Comparison of ENCODE assay signal across 16 cellular contexts in genomic region chr16:89887243-89887642, GRCh38. TPM values are rescaled to one million over a fixed set of nuclear protein-coding genes. Genes with fewer than 3 reads are reported as not detected.
DNase-seq lines count a peak whose midpoint lies in the region; ATAC-seq, FAIRE-seq and TF ChIP-seq lines count a peak whose summit lies in the region.
"Had no signal": no experiment of that assay in that cellular context is flagged by ENCODE, and none has a peak within 500 bp of the region (broad histone marks: within the 10 kb centered on the region; RNA-seq: fewer than 3 reads in every experiment).

No MANE protein-coding gene starts in this region.

- no peak for ATAC-seq in Panc1
- no peak for ATAC-seq in GM12878
- no peak for ATAC-seq in PC-3
- ATAC-seq in GM19023 (IDR thresholded peaks at IDR 0.05; ENCODE audit: unreplicated experiment) = no peak
- ATAC-seq: CD8-positive, alpha-beta T cell; GM23338; HCT116 had no signal

- H3K4me1 Mint-ChIP-seq in IgD-negative memory B cell = peaks cover 0 to 5% (median 5%) of the 10 kb centered on the region in 3 donors
- H3K4me1 Mint-ChIP-seq: GM23338, H9 had no signal

- BruUV-seq in Panc1 (replicated peaks; lab: Mats Ljungman, UMichigan) (TSS peak; percentile 21), GM12878 (replicated peaks; lab: Mats Ljungman, UMichigan) (no TSS peak), PC-3 (replicated peaks; lab: Mats Ljungman, UMichigan) (no TSS peak)

- H3K36me3 Mint-ChIP-seq in IgD-negative memory B cell = peaks cover 4% of the 10 kb centered on the region

- 98% methylated on average over 14 of the region's 14 CpGs for WGBS in GM12878 (ENCODE audit: insufficient coverage, insufficient replicate concordance, low lambda C conversion rate, missing lambda C conversion rate)

- no peaks in the 10 kb centered on the region for H3K9me2 ChIP-seq in PC-3 (replicated peaks; ENCODE audit: low read length)

- no peaks in the 10 kb centered on the region for H3K9me3 ChIP-seq in Panc1 (ENCODE audit: control insufficient read depth, insufficient read depth, low read depth, low read length)
- H3K9me3 ChIP-seq in GM12878 (replicated peaks; ENCODE audit: control insufficient read depth, insufficient read depth, low read length) = no peaks in the 10 kb centered on the region
- no peaks in the 10 kb centered on the region for H3K9me3 ChIP-seq in osteoblast (ENCODE audit: low read depth, low read length)
- H3K9me3 ChIP-seq in PC-3 (ENCODE audit: low read length) = no peaks in the 10 kb centered on the region
- H3K9me3 ChIP-seq: Caco-2 had no signal

- H3K9ac ChIP-seq in GM12878 (ENCODE audit: control insufficient read depth, insufficient read depth, low read length) (no peak overlapping the region), PC-3 (ENCODE audit: low read length) (no peak overlapping the region)

- no peaks in the 10 kb centered on the region for H3F3A ChIP-seq in PC-3 (ENCODE audit: low read length, unreplicated experiment)

- H2AFZ ChIP-seq in GM12878 (ENCODE audit: control insufficient read depth, low read depth, low read length) = no peak overlapping the region
- no peak overlapping the region for H2AFZ ChIP-seq in osteoblast (ENCODE audit: low read length)
- no peak overlapping the region for H2AFZ ChIP-seq in PC-3 (ENCODE audit: low read length)
- H2AFZ ChIP-seq: GM23338 had no signal

- FAIRE-seq in GM12878 (lab: Jason Lieb, UNC) = no peak
- FAIRE-seq: G401.6 had no signal

- no peak for TF ChIP-seq EP300 in GM12878 (IDR thresholded peaks at IDR 0.05; ENCODE audit: borderline replicate concordance in 1 of 2, control insufficient read depth in 1 of 2, low read depth in 2 of 2, low read length in 2 of 2)

- SMC1A ChIA-PET in GM12878 (lab: Charles Lee; ENCODE audit: uncharacterized antibody, unreplicated experiment) = interaction anchor here (0.5 kb wide), 1 partner anchor 30 kb away, joined by 3 read pairs; no protein-coding TSS in a partner anchor

- H3K4me1 ChIP-seq in Panc1 (ENCODE audit: control insufficient read depth, insufficient read depth, low read length) = no peaks in the 10 kb centered on the region
- no peaks in the 10 kb centered on the region for H3K4me1 ChIP-seq in GM12878 (ENCODE audit: control insufficient read depth, insufficient read depth, low read length)
- no peaks in the 10 kb centered on the region for H3K4me1 ChIP-seq in osteoblast (ENCODE audit: insufficient read depth, low read length)
- H3K4me1 ChIP-seq in PC-3 (ENCODE audit: insufficient read depth, low read length) = no peaks in the 10 kb centered on the region
- H3K4me1 ChIP-seq: Caco-2 had no signal

- H3K27me3 ChIP-seq in Panc1 (ENCODE audit: control insufficient read depth, insufficient read depth, low read length) (no peaks in the 10 kb centered on the region), GM12878 (replicated peaks in 1 of 2; ENCODE audit: control insufficient read depth in 2 of 2, insufficient read depth in 2 of 2, low read length in 1 of 2) (no peaks in the 10 kb centered on the region), osteoblast (ENCODE audit: insufficient read depth, low read length) (no peaks in the 10 kb centered on the region), PC-3 (ENCODE audit: low read length) (no peaks in the 10 kb centered on the region)

- no peak overlapping the region for H3K4me3 Mint-ChIP-seq in IgD-negative memory B cell
- H3K4me3 Mint-ChIP-seq: CD8-positive, alpha-beta T cell; GM23338; H9 had no signal

- TF ChIP-seq POLR2A in GM12878 (IDR thresholded peaks at IDR 0.05; ENCODE audit: low read depth, low read length) = 0 out of 2 replicates have a peak, but pooled peaks have one; percentile 19

- TF ChIP-seq CTCF in Panc1 (IDR thresholded peaks at IDR 0.05) (no peak), GM12878 (IDR thresholded peaks at IDR 0.05 in 2 of 3, conservative IDR thresholded peaks at IDR 0.05 in 1 of 3; ENCODE audit: control insufficient read depth in 2 of 3, extremely low read depth in 1 of 3, insufficient read depth in 1 of 3, low read depth in 3 of 3, low read length in 3 of 3) (no peak), osteoblast (IDR thresholded peaks at IDR 0.05; ENCODE audit: extremely low read depth, low read depth, low read length) (no peak), PC-3 (conservative IDR thresholded peaks at IDR 0.05; ENCODE audit: low read depth, low read length) (no peak)

- H3K4me2 ChIP-seq in GM12878 (ENCODE audit: control insufficient read depth, insufficient read depth) = no peak overlapping the region
- H3K4me2 ChIP-seq in osteoblast (ENCODE audit: insufficient read depth, low read length) = no peak overlapping the region
- no peak overlapping the region for H3K4me2 ChIP-seq in PC-3 (ENCODE audit: low read length)
- H3K4me2 ChIP-seq: GM23338 had no signal

- H3K27me3 Mint-ChIP-seq in IgD-negative memory B cell = no peaks in the 10 kb centered on the region

- peaks cover 5% of the 10 kb centered on the region; the same call in 1 of the 2 replicates for H4K20me1 ChIP-seq in GM12878 (ENCODE audit: control insufficient read depth, insufficient read depth)
- H4K20me1 ChIP-seq in osteoblast (ENCODE audit: insufficient read depth, low read length) = peaks cover 39% of the 10 kb centered on the region
- H4K20me1 ChIP-seq in PC-3 (ENCODE audit: low read length) = no peaks in the 10 kb centered on the region

- in situ Hi-C loops in Panc1 (cut with HindIII; ENCODE audit: low pct_unique_long_range_greater_than_20kb, low sequenced_read_pairs) (no loop called here), GM12878 (cut with MboI) (no loop called here)

- peak overlapping the region; percentile 57 to 70 (median 59) for H3K27ac Mint-ChIP-seq in IgD-negative memory B cell
- H3K27ac Mint-ChIP-seq: CD8-positive, alpha-beta T cell; GM23338 had no signal

- no peak for DNase-seq in Panc1 (ENCODE audit: low read depth, low spot score)
- DNase-seq in GM12878 (ENCODE audit: low read depth, low spot score) = no peak
- peak; percentile 54 for DNase-seq in osteoblast (ENCODE audit: insufficient read length, low spot score, missing footprints)
- no peak for DNase-seq in NCI-H2081 (lab: John Stamatoyannopoulos, UW)
- no peak for DNase-seq in PC-3
- DNase-seq: C1 segment of cervical spinal cord; Caco-2; CD8-positive, alpha-beta T cell; DMS153; DND-41; H9 had no signal

- POLR2A ChIA-PET in Panc1 (lab: Charles Lee) (no interaction called here), GM12878 (lab: Charles Lee) (no interaction called here), PC-3 (lab: Charles Lee; ENCODE audit: unreplicated experiment) (no interaction called here)

- RAD21 ChIA-PET in GM12878 (lab: Charles Lee; ENCODE audit: unreplicated experiment) = no interaction called here

- intact Hi-C loops in Panc1 (cut with micrococcal nuclease; ENCODE audit: unreplicated experiment) (no loop called here), GM12878 (cut with micrococcal nuclease; ENCODE audit: unreplicated experiment) (no loop called here), PC-3 (cut with micrococcal nuclease) (no loop called here)

- no peaks in the 10 kb centered on the region for H3K79me2 ChIP-seq in GM12878 (ENCODE audit: control insufficient read depth, insufficient read depth, low read length)
- H3K79me2 ChIP-seq in osteoblast (ENCODE audit: insufficient read depth, low read length) = peaks cover 48% of the 10 kb centered on the region
- 0 out of 2 replicates have a peak, but pooled peaks cover under 1% of the 10 kb centered on the region for H3K79me2 ChIP-seq in PC-3 (ENCODE audit: low read length)

- no peak for TF ChIP-seq RAD21 in GM12878 (IDR thresholded peaks at IDR 0.05; ENCODE audit: insufficient read depth, low read depth, low read length)

- H3K4me3 ChIP-seq in Panc1 (ENCODE audit: low read depth in 2 of 2, low read length in 2 of 2) = no peak overlapping the region
- no peak overlapping the region for H3K4me3 ChIP-seq in GM12878
- no peak overlapping the region for H3K4me3 ChIP-seq in osteoblast (ENCODE audit: insufficient read depth, low read length)
- H3K4me3 ChIP-seq in PC-3 (ENCODE audit: low read length) = no peak overlapping the region
- H3K4me3 ChIP-seq: GM23338 had no signal

- CTCF ChIA-PET in Panc1 (lab: Charles Lee) (no interaction called here), GM12878 (lab: Yijun Ruan, JAX) (no interaction called here), PC-3 (lab: Charles Lee) (no interaction called here)

- H3K27ac ChIP-seq in Panc1 (ENCODE audit: low read length) (no peak overlapping the region), GM12878 (ENCODE audit: control insufficient read depth, insufficient read depth) (no peak overlapping the region), osteoblast (ENCODE audit: low read depth, low read length) (no peak overlapping the region), PC-3 (ENCODE audit: low read length) (no peak overlapping the region)

- peaks cover 15% of the 10 kb centered on the region for H3K36me3 ChIP-seq in Panc1 (ENCODE audit: control insufficient read depth, insufficient read depth, low read length)
- peaks cover 37 to 43% of the 10 kb centered on the region in 2 experiments for H3K36me3 ChIP-seq in GM12878 (ENCODE audit: control insufficient read depth in 2 of 2, insufficient read depth in 2 of 2, low read length in 1 of 2)
- H3K36me3 ChIP-seq in osteoblast (ENCODE audit: insufficient read depth, low read length) = peaks cover 78% of the 10 kb centered on the region
- peaks cover 20% of the 10 kb centered on the region; the same call in 1 of the 2 replicates for H3K36me3 ChIP-seq in PC-3 (ENCODE audit: low read depth, low read length)

- no peaks in the 10 kb centered on the region for H3K9me3 Mint-ChIP-seq in IgD-negative memory B cell
- H3K9me3 Mint-ChIP-seq: CD8-positive, alpha-beta T cell; GM23338; H9 had no signal

RNA-seq across cellular contexts. Expression of gene TCF25, which starts 13.9 kb away (rescaled TPM):
- polyA plus RNA-seq in IgD-negative memory B cell (135 TPM), GM12878 (2011; rRNA removed) (70.2 and 87.7 TPM in 2 replicates), GM12878 (2014; fragmentation: Illumina TruSeq; extraction: Trizol) (42.7 and 82.1 TPM in 2 replicates), GM12878 (2014; fragmentation: Nextera tagmentation; extraction: Ambion mirVana) (10 to 100 TPM in 1 of 2 experiments, 1 to 10 TPM in 1; 8.4 to 22.5 TPM), GM12878 (2014; rRNA removed) (119 and 124 TPM in 2 replicates), GM12878 (2016; fragmentation: Nextera tagmentation; extraction: Ambion mirVana) (10 to 100 TPM; 91.1 to 96.6 TPM)
- total RNA-seq in Panc1 (2021; ENCODE audit: unreplicated experiment) (144 TPM), GM12878 (2014; rRNA removed) (92.1 and 102 TPM in 2 replicates), GM12878 (2014; rRNA removed; fragmentation: Illumina TruSeq; extraction: Trizol) (47.1 and 52.7 TPM in 2 replicates), GM12878 (2021) (110 and 130 TPM in 2 replicates), osteoblast (225 and 230 TPM in 2 replicates), PC-3 (2014; rRNA removed) (77.9 and 79.6 TPM in 2 replicates)
- polyA plus RNA-seq in Panc1 (2012; ENCODE audit: insufficient read length) = 163 TPM
- 211 and 247 TPM in 2 replicates for total RNA-seq in GM12878 (2013; cell fraction: nucleolus; rRNA removed)
- 79.7 TPM for polyA plus RNA-seq in GM12878 (2011; ENCODE audit: low read depth)
- polyA plus RNA-seq in GM12878 (2011; cell fraction: cytosol; rRNA removed) = 92.9 and 118 TPM in 2 replicates
- polyA plus RNA-seq in GM12878 (2011; cell fraction: nucleus; rRNA removed) = 274 and 357 TPM in 2 replicates
- 148 and 213 TPM in 2 replicates for polyA plus RNA-seq in GM12878 (2012)
- polyA minus RNA-seq in GM12878 (2011; rRNA and poly(A)+ RNA removed) = 51.9 and 78.2 TPM in 2 replicates
- 28.9 and 36.4 TPM in 2 replicates for polyA minus RNA-seq in GM12878 (2011; cell fraction: cytosol; rRNA and poly(A)+ RNA removed)
- 46.1 and 78.6 TPM in 2 replicates for polyA minus RNA-seq in GM12878 (2011; cell fraction: nucleus; rRNA and poly(A)+ RNA removed)

RNA-seq across cellular contexts. Expression of gene MC1R, which starts 31.4 kb away (rescaled TPM):
- 0.93 TPM for polyA plus RNA-seq in IgD-negative memory B cell
- 8.7 TPM for total RNA-seq in Panc1 (2021; ENCODE audit: unreplicated experiment)
- polyA plus RNA-seq in Panc1 (2012; ENCODE audit: insufficient read length) = 12.0 TPM
- 8.0 and 12.8 TPM in 2 replicates for total RNA-seq in GM12878 (2013; cell fraction: nucleolus; rRNA removed)
- total RNA-seq in GM12878 (2014; rRNA removed) = 0.60 and 0.62 TPM in 2 replicates
- total RNA-seq in GM12878 (2014; rRNA removed; fragmentation: Illumina TruSeq; extraction: Trizol) = 0.28 and 0.40 TPM in 2 replicates
- 0.72 and 1.3 TPM in 2 replicates for total RNA-seq in GM12878 (2021)
- polyA plus RNA-seq in GM12878 (2011; ENCODE audit: low read depth) = 0.55 TPM
- 0.68 and 1.0 TPM in 2 replicates for polyA plus RNA-seq in GM12878 (2011; rRNA removed)
- 1.3 and 1.5 TPM in 2 replicates for polyA plus RNA-seq in GM12878 (2011; cell fraction: cytosol; rRNA removed)
- 11.5 and 15.2 TPM in 2 replicates for polyA plus RNA-seq in GM12878 (2011; cell fraction: nucleus; rRNA removed)
- 0.44 and 1.2 TPM in 2 replicates for polyA plus RNA-seq in GM12878 (2012)
- 0.50 TPM in 1 of 2 replicates, not detected in the other for polyA plus RNA-seq in GM12878 (2014; fragmentation: Illumina TruSeq; extraction: Trizol)
- under 1 TPM; 0.06 to 0.07 TPM for polyA plus RNA-seq in GM12878 (2014; fragmentation: Nextera tagmentation; extraction: Ambion mirVana)
- 1.8 and 2.3 TPM in 2 replicates for polyA plus RNA-seq in GM12878 (2014; rRNA removed)
- under 1 TPM; 0.18 to 0.40 TPM for polyA plus RNA-seq in GM12878 (2016; fragmentation: Nextera tagmentation; extraction: Ambion mirVana)
- polyA minus RNA-seq in GM12878 (2011; rRNA and poly(A)+ RNA removed) = 1.8 and 2.8 TPM in 2 replicates
- 0.40 and 1.4 TPM in 2 replicates for polyA minus RNA-seq in GM12878 (2011; cell fraction: cytosol; rRNA and poly(A)+ RNA removed)
- polyA minus RNA-seq in GM12878 (2011; cell fraction: nucleus; rRNA and poly(A)+ RNA removed) = 1.8 and 4.1 TPM in 2 replicates
- 4.7 and 5.1 TPM in 2 replicates for total RNA-seq in osteoblast
- total RNA-seq in PC-3 (2014; rRNA removed) = 4.2 and 6.1 TPM in 2 replicates

RNA-seq across cellular contexts. Expression of gene TUBB3, which starts 35.9 kb away (rescaled TPM):
- polyA plus RNA-seq in IgD-negative memory B cell (1.1 TPM), GM12878 (2011; rRNA removed) (0.19 and 0.58 TPM in 2 replicates), GM12878 (2014; fragmentation: Illumina TruSeq; extraction: Trizol) (0.32 TPM in 1 of 2 replicates, not detected in the other), GM12878 (2014; fragmentation: Nextera tagmentation; extraction: Ambion mirVana) (under 1 TPM in 1 of 2 experiments, not detected in 1; 0.09 TPM), GM12878 (2014; rRNA removed) (0.50 and 0.86 TPM in 2 replicates), GM12878 (2016; fragmentation: Nextera tagmentation; extraction: Ambion mirVana) (1 to 10 TPM; 1.3 to 2.5 TPM)
- total RNA-seq in Panc1 (2021; ENCODE audit: unreplicated experiment) (205 TPM), GM12878 (2014; rRNA removed) (1.3 and 1.6 TPM in 2 replicates), GM12878 (2014; rRNA removed; fragmentation: Illumina TruSeq; extraction: Trizol) (0.49 and 0.69 TPM in 2 replicates), GM12878 (2021) (1.6 and 2.3 TPM in 2 replicates), osteoblast (166 and 239 TPM in 2 replicates), PC-3 (2014; rRNA removed) (159 and 199 TPM in 2 replicates)
- 463 TPM for polyA plus RNA-seq in Panc1 (2012; ENCODE audit: insufficient read length)
- 1.7 TPM in 1 of 2 replicates, not detected in the other for total RNA-seq in GM12878 (2013; cell fraction: nucleolus; rRNA removed)
- polyA plus RNA-seq in GM12878 (2011; ENCODE audit: low read depth) = 0.29 TPM
- polyA plus RNA-seq in GM12878 (2011; cell fraction: cytosol; rRNA removed) = 0.52 and 1.0 TPM in 2 replicates
- 1.8 TPM in 2 replicates for polyA plus RNA-seq in GM12878 (2011; cell fraction: nucleus; rRNA removed)
- polyA plus RNA-seq in GM12878 (2012) = 1.0 and 1.3 TPM in 2 replicates
- 0.51 and 1.4 TPM in 2 replicates for polyA minus RNA-seq in GM12878 (2011; rRNA and poly(A)+ RNA removed)
- polyA minus RNA-seq in GM12878 (2011; cell fraction: cytosol; rRNA and poly(A)+ RNA removed) = 0.67 TPM in 1 of 2 replicates, not detected in the other
- polyA minus RNA-seq in GM12878 (2011; cell fraction: nucleus; rRNA and poly(A)+ RNA removed) = 0.60 TPM in 1 of 2 replicates, not detected in the other

RNA-seq across cellular contexts. Expression of gene SPIRE2, which starts 59.0 kb away (rescaled TPM):
- polyA plus RNA-seq in IgD-negative memory B cell (0.19 TPM), GM12878 (2011; rRNA removed) (0.04 TPM in 1 of 2 replicates, not detected in the other), GM12878 (2014; fragmentation: Illumina TruSeq; extraction: Trizol) (0.46 and 0.52 TPM in 2 replicates), GM12878 (2014; fragmentation: Nextera tagmentation; extraction: Ambion mirVana) (under 1 TPM; 0.03 to 0.18 TPM), GM12878 (2014; rRNA removed) (0.05 and 0.28 TPM in 2 replicates), GM12878 (2016; fragmentation: Nextera tagmentation; extraction: Ambion mirVana) (under 1 TPM in 1 of 2 experiments, not detected in 1; 0.56 TPM)
- total RNA-seq in Panc1 (2021; ENCODE audit: unreplicated experiment) (21.7 TPM), GM12878 (2014; rRNA removed) (0.05 and 0.23 TPM in 2 replicates), GM12878 (2014; rRNA removed; fragmentation: Illumina TruSeq; extraction: Trizol) (0.27 and 0.32 TPM in 2 replicates), GM12878 (2021) (0.35 and 0.64 TPM in 2 replicates), osteoblast (0.72 and 1.5 TPM in 2 replicates), PC-3 (2014; rRNA removed) (12.3 and 13.2 TPM in 2 replicates)
- 24.5 TPM for polyA plus RNA-seq in Panc1 (2012; ENCODE audit: insufficient read length)
- 0.64 and 1.8 TPM in 2 replicates for total RNA-seq in GM12878 (2013; cell fraction: nucleolus; rRNA removed)
- not detected for polyA plus RNA-seq in GM12878 (2011; ENCODE audit: low read depth)
- 0.10 TPM in 1 of 2 replicates, not detected in the other for polyA plus RNA-seq in GM12878 (2011; cell fraction: cytosol; rRNA removed)
- 0.37 TPM in 2 replicates for polyA plus RNA-seq in GM12878 (2011; cell fraction: nucleus; rRNA removed)
- 0.15 and 0.17 TPM in 2 replicates for polyA plus RNA-seq in GM12878 (2012)
- polyA minus RNA-seq in GM12878 (2011; rRNA and poly(A)+ RNA removed) = 0.67 TPM in 1 of 2 replicates, not detected in the other
- polyA minus RNA-seq in GM12878 (2011; cell fraction: cytosol; rRNA and poly(A)+ RNA removed) = 0.40 and 1.2 TPM in 2 replicates
- 0.12 and 0.67 TPM in 2 replicates for polyA minus RNA-seq in GM12878 (2011; cell fraction: nucleus; rRNA and poly(A)+ RNA removed)

Comparison
In these comparisons a context has a peak if more than half of its experiments do, and no peak if none do; other contexts are left out.
1. RNA of gene TUBB3, which starts 35.9 kb away (total RNA-seq): 205 TPM in Panc1 (single experiment), 166 to 239 TPM in osteoblast and 159 to 199 TPM in PC-3; 0.49 to 2.3 TPM in GM12878; every median in the first group is over 10 times any median in the second.